Comparison of ENCODE assay signal across 23 cellular contexts in the genomic region with DNA sequence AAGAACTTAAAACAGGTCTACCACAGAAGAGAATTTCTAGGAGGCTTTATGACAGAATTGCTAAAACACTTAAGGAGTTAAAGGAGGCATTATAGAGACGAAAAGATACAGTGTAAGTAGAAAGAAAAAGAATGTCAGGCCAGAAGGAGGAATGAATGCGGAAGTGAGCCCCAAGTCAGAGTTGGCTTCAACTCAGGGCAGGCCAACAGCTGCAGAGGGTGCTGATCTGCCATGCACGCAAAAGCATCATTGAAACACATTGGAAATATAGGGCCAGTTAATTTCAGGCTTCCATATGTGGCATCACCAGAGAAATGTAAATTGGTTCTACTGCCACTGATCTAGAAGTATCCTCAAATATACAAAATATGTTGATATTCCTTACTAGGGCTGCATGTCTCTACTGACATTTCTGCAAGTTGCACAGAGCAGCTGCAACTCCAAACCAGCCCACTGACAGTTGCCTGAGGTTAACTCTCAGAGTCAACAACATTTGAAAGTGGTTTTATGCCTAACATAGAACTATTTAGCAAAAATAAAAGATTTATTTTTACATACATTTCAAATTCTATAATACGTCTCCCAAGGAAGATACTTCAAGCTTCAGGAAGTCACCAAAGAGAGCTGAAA.
"Had no signal": no experiment of that assay in that cellular context is flagged by ENCODE, and none has a peak within 500 bp of the region (broad histone marks: within the 10 kb centered on the region; RNA-seq: fewer than 3 reads in every experiment).

No MANE protein-coding gene starts in this region.

- FAIRE-seq: frontal cortex, keratinocyte had no signal

- ATAC-seq: effector memory CD8-positive, alpha-beta T cell; naive thymus-derived CD4-positive, alpha-beta T cell; psoas muscle; right cardiac atrium; stimulated activated memory B cell treated with anti-CD40 and anti-IgM and Interleukin-4, amounts not matched to agents 10 μg/mL and 1 μg/mL and 100 μg/mL, for 72 hours; stimulated activated naive CD8-positive, alpha-beta T cell treated with anti-CD3 and anti-CD28 coated beads, Interleukin-15, amount 100 ng/mL, for 72 hours; upper lobe of right lung had no signal

- H3K4me1 ChIP-seq: psoas muscle, sigmoid colon, suprapubic skin, transverse colon, upper lobe of right lung, uterus had no signal

- H3K4me3 Mint-ChIP-seq: effector memory CD8-positive, alpha-beta T cell; memory B cell; naive thymus-derived CD4-positive, alpha-beta T cell; nephron; stimulated activated memory B cell treated with anti-CD40 and anti-IgM and Interleukin-4, amounts not matched to agents 10 μg/mL and 1 μg/mL and 100 μg/mL, for 72 hours; stimulated activated naive CD8-positive, alpha-beta T cell treated with anti-CD3 and anti-CD28 coated beads, Interleukin-15, amount 100 ng/mL, for 72 hours had no signal

- H3K27me3 ChIP-seq: ovary, sigmoid colon, spleen, suprapubic skin, transverse colon, upper lobe of right lung, uterus had no signal

- H3K27ac ChIP-seq: ovary, psoas muscle, sigmoid colon, skin epidermis, spleen, suprapubic skin, transverse colon, upper lobe of right lung, uterus had no signal

- H3K4me1 Mint-ChIP-seq: memory B cell; naive thymus-derived CD4-positive, alpha-beta T cell; stimulated activated memory B cell treated with anti-CD40 and anti-IgM and Interleukin-4, amounts not matched to agents 10 μg/mL and 1 μg/mL and 100 μg/mL, for 72 hours had no signal

- H3K4me3 ChIP-seq: lung, ovary, psoas muscle, sigmoid colon, skin epidermis, spleen, suprapubic skin, transverse colon, upper lobe of right lung, uterus had no signal

- H3K9me3 ChIP-seq: ovary, psoas muscle, sigmoid colon, spleen, suprapubic skin, transverse colon, upper lobe of right lung, uterus had no signal

- H3K27ac Mint-ChIP-seq: effector memory CD8-positive, alpha-beta T cell; memory B cell; naive thymus-derived CD4-positive, alpha-beta T cell; stimulated activated memory B cell treated with anti-CD40 and anti-IgM and Interleukin-4, amounts not matched to agents 10 μg/mL and 1 μg/mL and 100 μg/mL, for 72 hours; stimulated activated naive CD8-positive, alpha-beta T cell treated with anti-CD3 and anti-CD28 coated beads, Interleukin-15, amount 100 ng/mL, for 72 hours had no signal

- H3K9me3 Mint-ChIP-seq: memory B cell; nephron; stimulated activated memory B cell treated with anti-CD40 and anti-IgM and Interleukin-4, amounts not matched to agents 10 μg/mL and 1 μg/mL and 100 μg/mL, for 72 hours had no signal

- H3K27me3 Mint-ChIP-seq: effector memory CD8-positive, alpha-beta T cell; naive thymus-derived CD4-positive, alpha-beta T cell; stimulated activated naive CD8-positive, alpha-beta T cell treated with anti-CD3 and anti-CD28 coated beads, Interleukin-15, amount 100 ng/mL, for 72 hours had no signal

- DNase-seq: cortex of kidney; effector memory CD8-positive, alpha-beta T cell; naive thymus-derived CD4-positive, alpha-beta T cell; nucleus accumbens; ovary; posterior cingulate gyrus; psoas muscle; right cardiac atrium; sigmoid colon; spleen; stimulated activated CD4-positive, alpha-beta T cell treated with anti-CD3 and anti-CD28 coated beads, Interleukin-4, amount 100 ng/mL, for 4 hours; stimulated activated naive CD8-positive, alpha-beta T cell treated with anti-CD3 and anti-CD28 coated beads, Interleukin-15, amount 100 ng/mL, for 72 hours; transverse colon; upper lobe of right lung; uterus had no signal

- H3K36me3 Mint-ChIP-seq: memory B cell; naive thymus-derived CD4-positive, alpha-beta T cell; stimulated activated memory B cell treated with anti-CD40 and anti-IgM and Interleukin-4, amounts not matched to agents 10 μg/mL and 1 μg/mL and 100 μg/mL, for 72 hours had no signal

- H3K36me3 ChIP-seq: ovary, sigmoid colon, spleen, suprapubic skin, transverse colon, upper lobe of right lung, uterus had no signal
